8 cellular contexts compared by ENCODE assay signal in the genomic region with DNA sequence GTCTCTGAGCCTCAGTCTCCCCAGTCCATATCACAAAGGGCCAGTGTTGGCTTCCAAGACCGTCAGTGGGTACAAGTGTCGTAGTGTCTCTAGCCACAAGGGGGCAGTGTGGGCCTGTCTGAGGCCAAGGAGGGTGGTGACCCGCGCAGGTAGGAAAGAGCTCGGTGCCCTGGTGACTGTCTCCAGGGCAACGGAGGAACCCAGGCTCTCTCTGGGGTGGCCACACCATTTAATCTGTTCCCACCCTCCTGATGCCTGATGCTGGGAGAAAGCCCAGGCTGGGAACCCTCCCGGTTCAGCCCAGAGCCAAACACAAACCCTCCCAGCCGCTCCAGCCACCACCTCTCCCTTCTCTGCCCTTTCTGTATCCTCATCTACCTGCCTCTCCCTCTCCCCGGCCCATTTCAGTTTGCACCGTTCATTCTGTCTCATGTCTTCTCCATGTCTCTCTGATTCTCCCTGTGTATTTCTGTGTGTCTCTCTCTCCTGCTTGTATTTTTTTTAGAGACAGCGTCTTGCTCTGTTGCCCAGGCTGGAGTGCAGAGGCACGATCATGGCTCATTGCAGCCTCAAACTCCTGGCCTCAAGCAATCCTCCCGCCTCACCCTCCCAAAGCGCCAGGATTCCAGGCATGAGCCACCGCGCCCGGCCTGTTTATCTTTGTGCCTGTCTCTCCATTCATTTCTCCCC. TPM values are rescaled to one million over a fixed set of nuclear protein-coding genes. Genes with fewer than 3 reads are reported as not detected.
DNase-seq lines count a peak whose midpoint lies in the region; ATAC-seq, FAIRE-seq and TF ChIP-seq lines count a peak whose summit lies in the region.

No MANE protein-coding gene starts in this region.

- no peak for ATAC-seq in GM21390 (IDR thresholded peaks at IDR 0.05; ENCODE audit: unreplicated experiment)
- no peak for ATAC-seq in HG03439 (IDR thresholded peaks at IDR 0.05; ENCODE audit: unreplicated experiment)

- H3K36me3 ChIP-seq in cardiac muscle cell: no peaks in the 10 kb centered on the region

- peak; percentile 78 for DNase-seq in GM12891 (ENCODE audit: insufficient read length, low spot score)
- DNase-seq in NCI-H1092 (lab: John Stamatoyannopoulos, UW): peak; percentile 60
- peak; percentile 74 for DNase-seq in SW480 (ENCODE audit: low spot score)
- peak; percentile 78 for DNase-seq in activated naive CD8-positive, alpha-beta T cell treated with anti-CD3 and anti-CD28 coated beads for 36 hours
- peak; percentile 70 to 83 for DNase-seq in cardiac muscle cell (ENCODE audit: low read depth in 1 of 2, low spot score in 1 of 2)
- peak; percentile 64 for DNase-seq in putamen (ENCODE audit: low spot score)

- no peaks in the 10 kb centered on the region for H3K27me3 ChIP-seq in cardiac muscle cell

- peaks cover 62% of the 10 kb centered on the region for H3K27me3 Mint-ChIP-seq in activated naive CD8-positive, alpha-beta T cell treated with anti-CD3 and anti-CD28 coated beads for 36 hours

- peak overlapping the region; percentile 57 for H3K27ac Mint-ChIP-seq in activated naive CD8-positive, alpha-beta T cell treated with anti-CD3 and anti-CD28 coated beads for 36 hours

- H3K4me3 ChIP-seq in cardiac muscle cell: no peak overlapping the region

- H3K9me3 Mint-ChIP-seq in activated naive CD8-positive, alpha-beta T cell treated with anti-CD3 and anti-CD28 coated beads for 36 hours: peaks cover 1% of the 10 kb centered on the region

- H3K4me1 ChIP-seq in cardiac muscle cell (ENCODE audit: low read depth): no peaks in the 10 kb centered on the region

- H3K27ac ChIP-seq in cardiac muscle cell: no peak overlapping the region

- FAIRE-seq in GM12891 (lab: Jason Lieb, UNC): peak; percentile 99

- TF ChIP-seq POLR2A in GM12891 (IDR thresholded peaks at IDR 0.05; ENCODE audit: low read depth, low read length): no peak

- no peaks in the 10 kb centered on the region for H3K36me3 Mint-ChIP-seq in activated naive CD8-positive, alpha-beta T cell treated with anti-CD3 and anti-CD28 coated beads for 36 hours

- H3K4me3 Mint-ChIP-seq in activated naive CD8-positive, alpha-beta T cell treated with anti-CD3 and anti-CD28 coated beads for 36 hours: no peak overlapping the region

- peaks cover 20% of the 10 kb centered on the region for H3K4me1 Mint-ChIP-seq in activated naive CD8-positive, alpha-beta T cell treated with anti-CD3 and anti-CD28 coated beads for 36 hours

- no peaks in the 10 kb centered on the region for H3K9me3 ChIP-seq in cardiac muscle cell (ENCODE audit: low read depth)

- TF ChIP-seq CTCF in cardiac muscle cell (IDR thresholded peaks at IDR 0.05; ENCODE audit: low read depth, low read length): peak; percentile 83

TF ChIP-seq in GM12891, 5 proteins besides CTCF, POLR2A, EP300 and RAD21:
- TF ChIP-seq POLR2AphosphoS5 (IDR thresholded peaks at IDR 0.05; ENCODE audit: low read depth, low read length): no peak
- TF ChIP-seq SPI1 (IDR thresholded peaks at IDR 0.05; ENCODE audit: low read depth, low read length): no peak

RNA-seq across cellular contexts. Expression of a gene that starts 17.5 kb away (rescaled TPM):
- polyA plus RNA-seq in GM12891 (2012; ENCODE audit: low read depth, missing spikeins): not detected
- total RNA-seq in activated naive CD8-positive, alpha-beta T cell treated with anti-CD3 and anti-CD28 coated beads for 36 hours: not detected
- total RNA-seq in cardiac muscle cell: 83.7 and 108 TPM in 2 replicates
- polyA plus RNA-seq in cardiac muscle cell: 82.8 and 114 TPM in 2 replicates

RNA-seq across cellular contexts. Expression of a gene that starts 34.8 kb away (rescaled TPM):
- 0.18 TPM for polyA plus RNA-seq in GM12891 (2012; ENCODE audit: low read depth, missing spikeins)
- total RNA-seq in activated naive CD8-positive, alpha-beta T cell treated with anti-CD3 and anti-CD28 coated beads for 36 hours: under 1 TPM; 0.37 to 0.38 TPM
- total RNA-seq in cardiac muscle cell: 3.7 and 4.6 TPM in 2 replicates
- 0.67 and 0.99 TPM in 2 replicates for polyA plus RNA-seq in cardiac muscle cell

RNA-seq across cellular contexts. Expression of a gene that starts 47.2 kb away (rescaled TPM):
- 8.9 TPM for polyA plus RNA-seq in GM12891 (2012; ENCODE audit: low read depth, missing spikeins)
- total RNA-seq in activated naive CD8-positive, alpha-beta T cell treated with anti-CD3 and anti-CD28 coated beads for 36 hours: 10 to 100 TPM; 12.4 to 13.4 TPM
- total RNA-seq in cardiac muscle cell: 10.2 and 10.4 TPM in 2 replicates
- polyA plus RNA-seq in cardiac muscle cell: 15.5 and 20.6 TPM in 2 replicates

Comparison
In these comparisons a context has a peak if more than half of its experiments do, and no peak if none do; other contexts are left out.
1. RNA of a gene that starts 17.5 kb away (total RNA-seq): 83.7 to 108 TPM in cardiac muscle cell; not detected in activated naive CD8-positive, alpha-beta T cell treated with anti-CD3 and anti-CD28 coated beads for 36 hours; every median in the first group is over 10 times any median in the second.
2. Peak in every context shown above with its lines, with median percentiles within 50 percentile points of each other: DNase-seq.